16 cellular contexts compared by ENCODE assay signal in the genomic region with DNA sequence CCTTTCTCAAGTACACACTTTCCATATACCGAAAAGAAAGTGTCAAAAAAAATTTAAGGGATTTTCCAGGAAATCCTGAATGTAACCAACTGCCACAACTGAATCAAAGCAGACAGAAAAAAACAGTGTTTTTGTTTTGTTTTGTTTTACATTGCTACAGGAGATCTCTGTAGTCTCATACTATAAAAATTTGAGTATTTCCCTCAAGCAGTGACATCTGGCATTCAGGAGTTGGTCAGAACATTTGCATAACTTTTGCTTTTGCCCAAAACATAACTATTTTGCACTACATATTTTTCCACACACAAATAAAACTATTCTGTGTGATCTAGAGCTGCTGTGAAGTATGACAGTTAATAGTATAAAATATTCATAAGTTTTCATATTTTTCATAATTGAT.
DNase-seq lines count a peak whose midpoint lies in the region; ATAC-seq and TF ChIP-seq lines count a peak whose summit lies in the region.
"Had no signal": no experiment of that assay in that cellular context is flagged by ENCODE, and none has a peak within 500 bp of the region (broad histone marks: within the 10 kb centered on the region; RNA-seq: fewer than 3 reads in every experiment).

No MANE protein-coding gene starts in this region.

- H3K27me3 ChIP-seq in SU-DHL-6 (ENCODE audit: low read length), result no peaks in the 10 kb centered on the region
- H3K27me3 ChIP-seq in breast epithelium, result no peaks in the 10 kb centered on the region
- H3K27me3 ChIP-seq in PC-3 (ENCODE audit: low read length), result peaks cover 37% of the 10 kb centered on the region

- H2AFZ ChIP-seq in SU-DHL-6 (ENCODE audit: low read depth, low read length, severe bottlenecking), result peak overlapping the region; percentile 2
- no peak overlapping the region for H2AFZ ChIP-seq in PC-3 (ENCODE audit: low read length)
- H2AFZ ChIP-seq: GM23338 had no signal

- H3K9ac ChIP-seq in SU-DHL-6 (ENCODE audit: low read length) (no peak overlapping the region), PC-3 (ENCODE audit: low read length) (no peak overlapping the region)

- no peak for ATAC-seq in HG02870 (IDR thresholded peaks at IDR 0.05; ENCODE audit: unreplicated experiment)
- no peak for ATAC-seq in PC-3
- ATAC-seq in HG03442 (IDR thresholded peaks at IDR 0.05; ENCODE audit: unreplicated experiment), result no peak
- ATAC-seq: GM12878, GM23338 had no signal

- H4K20me1 ChIP-seq in SU-DHL-6 (ENCODE audit: low read depth, low read length) (no peaks in the 10 kb centered on the region), PC-3 (ENCODE audit: low read length) (no peaks in the 10 kb centered on the region)

- H3K4me1 ChIP-seq in breast epithelium (no peaks in the 10 kb centered on the region), PC-3 (ENCODE audit: insufficient read depth, low read length) (no peaks in the 10 kb centered on the region)

- intact Hi-C loops in breast epithelium (cut with DNase I; ENCODE audit: low total_unique reads), result loop anchor here (5.0 kb wide), 1 partner anchor 306 kb away; no protein-coding TSS in a partner anchor
- intact Hi-C loops in PC-3 (cut with micrococcal nuclease), result no loop called here

- no peaks in the 10 kb centered on the region for H3K36me3 ChIP-seq in SU-DHL-6 (ENCODE audit: low read length)
- no peaks in the 10 kb centered on the region for H3K36me3 ChIP-seq in breast epithelium
- no peaks in the 10 kb centered on the region for H3K36me3 ChIP-seq in PC-3 (ENCODE audit: low read depth, low read length)
- H3K36me3 ChIP-seq: MG63 had no signal

- peak; percentile 3 for DNase-seq in GM04503 (ENCODE audit: low read depth)
- DNase-seq in fibroblast of villous mesenchyme (ENCODE audit: low read depth), result peak; percentile 39
- DNase-seq in breast epithelium (ENCODE audit: low spot score in 2 of 2), result no peak
- DNase-seq in PC-3, result no peak
- DNase-seq: C1 segment of cervical spinal cord, EL, KG1, MG63, NCI-H1105 treated with DMSO at 0.1 percent for 48 hours, NCI-H187 treated with DMSO at 0.1 percent for 48 hours, NCI-H446 had no signal

- H3F3A ChIP-seq in SU-DHL-6 (ENCODE audit: insufficient read depth) (no peaks in the 10 kb centered on the region), PC-3 (ENCODE audit: low read length, unreplicated experiment) (no peaks in the 10 kb centered on the region)

- CTCF ChIA-PET in PC-3 (lab: Charles Lee), result no interaction called here

- H3K9me2 ChIP-seq in SU-DHL-6 (replicated peaks; ENCODE audit: insufficient read depth, low read length) (no peaks in the 10 kb centered on the region), PC-3 (replicated peaks; ENCODE audit: low read length) (no peaks in the 10 kb centered on the region)

- no TSS peak for BruUV-seq in PC-3 (replicated peaks; lab: Mats Ljungman, UMichigan)

- H3K4me3 ChIP-seq in SU-DHL-6 (ENCODE audit: insufficient read depth, low read length, poor library complexity, severe bottlenecking) (no peak overlapping the region), fibroblast of villous mesenchyme (ENCODE audit: low read depth, low read length) (no peak overlapping the region), breast epithelium (no peak overlapping the region), PC-3 (ENCODE audit: low read length) (no peak overlapping the region)
- H3K4me3 ChIP-seq: GM12878, GM23338, MG63 had no signal

- POLR2A ChIA-PET in PC-3 (lab: Charles Lee; ENCODE audit: unreplicated experiment), result no interaction called here

- H3K27ac ChIP-seq in SU-DHL-6 (ENCODE audit: low read depth, low read length), result no peak overlapping the region
- peak overlapping the region in 1 of 2 donors; percentile 8 for H3K27ac ChIP-seq in breast epithelium
- no peak overlapping the region for H3K27ac ChIP-seq in PC-3 (ENCODE audit: low read length)

- H3K4me2 ChIP-seq in SU-DHL-6 (ENCODE audit: low read depth, low read length, poor library complexity, severe bottlenecking) (no peak overlapping the region), PC-3 (ENCODE audit: low read length) (no peak overlapping the region)
- H3K4me2 ChIP-seq: GM23338 had no signal

- H3K9me3 ChIP-seq in SU-DHL-6 (ENCODE audit: insufficient read depth, low read length) (no peaks in the 10 kb centered on the region), breast epithelium (no peaks in the 10 kb centered on the region), PC-3 (ENCODE audit: low read length) (no peaks in the 10 kb centered on the region)
- H3K9me3 ChIP-seq: MG63 had no signal

- TF ChIP-seq CTCF in SU-DHL-6 (IDR thresholded peaks at IDR 0.05; ENCODE audit: insufficient read depth, low read length, poor library complexity, severe bottlenecking) (no peak), fibroblast of villous mesenchyme (IDR thresholded peaks at IDR 0.05; ENCODE audit: insufficient read depth, low read depth, low read length) (no peak), breast epithelium (IDR thresholded peaks at IDR 0.05) (no peak), PC-3 (conservative IDR thresholded peaks at IDR 0.05; ENCODE audit: low read depth, low read length) (no peak)

- TF ChIP-seq POLR2A in breast epithelium (IDR thresholded peaks at IDR 0.05), result no peak

- H3K79me2 ChIP-seq in SU-DHL-6 (ENCODE audit: insufficient read depth, low read length) (no peaks in the 10 kb centered on the region), PC-3 (ENCODE audit: low read length) (no peaks in the 10 kb centered on the region)

Comparison
In these comparisons a context has a peak if more than half of its experiments do, and no peak if none do; other contexts are left out.
1. DNase-seq: peak in GM04503 (single experiment) and fibroblast of villous mesenchyme (single experiment); none in breast epithelium (0 of 2) and PC-3 (single experiment).